17 cellular contexts compared by ENCODE assay signal in genomic region chr5:156423597-156423996, GRCh38.
"Had no signal": no experiment of that assay in that cellular context is flagged by ENCODE, and none has a peak within 500 bp of the region (broad histone marks: within the 10 kb centered on the region; RNA-seq: fewer than 3 reads in every experiment).

No MANE protein-coding gene starts in this region.

- H3K27ac ChIP-seq: gastrocnemius medialis, heart right ventricle, psoas muscle, right lobe of liver, tibial nerve, upper lobe of right lung, vagina had no signal

- DNase-seq: effector memory CD4-positive, alpha-beta T cell; gastrocnemius medialis; heart right ventricle; hypothalamus; kidney glomerular epithelial cell; naive thymus-derived CD4-positive, alpha-beta T cell; nephron progenitor cell; psoas muscle; retina; right lobe of liver; stimulated activated CD4-positive, alpha-beta T cell treated with anti-CD3 and anti-CD28 coated beads, Interleukin-4, amount 100 ng/mL, for 1 hour; stimulated activated CD8-positive, alpha-beta memory T cell treated with anti-CD3 and anti-CD28 coated beads, Interleukin-4, amount 100 ng/mL, for 48 hours; upper lobe of right lung had no signal

- H3K9me3 Mint-ChIP-seq: stimulated activated memory B cell treated with anti-CD40 and anti-IgM and Interleukin-4, amounts not matched to agents 10 μg/mL and 1 μg/mL and 100 μg/mL, for 72 hours had no signal

- H3K27ac Mint-ChIP-seq: naive thymus-derived CD4-positive, alpha-beta T cell; nephron progenitor cell; stimulated activated memory B cell treated with anti-CD40 and anti-IgM and Interleukin-4, amounts not matched to agents 10 μg/mL and 1 μg/mL and 100 μg/mL, for 72 hours had no signal

- ATAC-seq: esophagus mucosa; gastrocnemius medialis; heart right ventricle; naive thymus-derived CD4-positive, alpha-beta T cell; psoas muscle; right lobe of liver; stimulated activated memory B cell treated with anti-CD40 and anti-IgM and Interleukin-4, amounts not matched to agents 10 μg/mL and 1 μg/mL and 100 μg/mL, for 72 hours; upper lobe of right lung had no signal

- H3K4me3 Mint-ChIP-seq: naive thymus-derived CD4-positive, alpha-beta T cell; nephron progenitor cell; stimulated activated memory B cell treated with anti-CD40 and anti-IgM and Interleukin-4, amounts not matched to agents 10 μg/mL and 1 μg/mL and 100 μg/mL, for 72 hours had no signal

- H3K36me3 ChIP-seq: gastrocnemius medialis, heart right ventricle, right lobe of liver, tibial nerve, upper lobe of right lung, vagina had no signal

- H3K36me3 Mint-ChIP-seq: naive thymus-derived CD4-positive, alpha-beta T cell; stimulated activated memory B cell treated with anti-CD40 and anti-IgM and Interleukin-4, amounts not matched to agents 10 μg/mL and 1 μg/mL and 100 μg/mL, for 72 hours had no signal

- H3K27me3 ChIP-seq: gastrocnemius medialis, heart right ventricle, right lobe of liver, tibial nerve, upper lobe of right lung, vagina had no signal

- H3K9me3 ChIP-seq: gastrocnemius medialis, psoas muscle, right lobe of liver, upper lobe of right lung, vagina had no signal

- H3K4me3 ChIP-seq: gastrocnemius medialis, heart right ventricle, psoas muscle, right lobe of liver, tibial nerve, upper lobe of right lung, vagina had no signal

- H3K4me1 ChIP-seq: right lobe of liver, tibial nerve, upper lobe of right lung, vagina had no signal

- H3K4me1 Mint-ChIP-seq: nephron progenitor cell; stimulated activated memory B cell treated with anti-CD40 and anti-IgM and Interleukin-4, amounts not matched to agents 10 μg/mL and 1 μg/mL and 100 μg/mL, for 72 hours had no signal
